8 cellular contexts compared by ENCODE assay signal in genomic region chr17:68511254-68511670, GRCh38. TPM values are rescaled to one million over a fixed set of nuclear protein-coding genes. Genes with fewer than 3 reads are reported as not detected.
DNase-seq lines count a peak whose midpoint lies in the region; ATAC-seq and TF ChIP-seq lines count a peak whose summit lies in the region.

No MANE protein-coding gene starts in this region.

- H3K4me3 ChIP-seq in GM06990 (replicated peaks; ENCODE audit: low read depth, low read length): peak overlapping the region; percentile 94

- H3K4me3 Mint-ChIP-seq in dendritic cell treated with granulocyte-macrophage colony-stimulating factor and Interleukin-4, amounts not matched to agents 40 ng/mL and 50 ng/mL, for 4 days: peak overlapping the region; percentile 97
- H3K4me3 Mint-ChIP-seq in natural killer cell: peak overlapping the region; percentile 94

- DNase-seq in GM06990 (ENCODE audit: extremely low read depth, insufficient read length) (no peak), NCI-H2171 (lab: John Stamatoyannopoulos, UW) (peak; percentile 40), natural killer cell (no peak), GM20000 (ENCODE audit: low spot score) (no peak), hepatic stellate cell (ENCODE audit: low spot score) (no peak), AML-193 (lab: John Stamatoyannopoulos, UW) (no peak)

- peak overlapping the region; percentile 100 for H3K27ac Mint-ChIP-seq in dendritic cell treated with granulocyte-macrophage colony-stimulating factor and Interleukin-4, amounts not matched to agents 40 ng/mL and 50 ng/mL, for 4 days
- H3K27ac Mint-ChIP-seq in natural killer cell: peak overlapping the region; percentile 98

- ATAC-seq in natural killer cell: no peak
- no peak for ATAC-seq in GM19395 (IDR thresholded peaks at IDR 0.05; ENCODE audit: unreplicated experiment)

- no peaks in the 10 kb centered on the region for H3K9me3 Mint-ChIP-seq in dendritic cell treated with granulocyte-macrophage colony-stimulating factor and Interleukin-4, amounts not matched to agents 40 ng/mL and 50 ng/mL, for 4 days
- no peaks in the 10 kb centered on the region for H3K9me3 Mint-ChIP-seq in natural killer cell

- H3K4me1 Mint-ChIP-seq in dendritic cell treated with granulocyte-macrophage colony-stimulating factor and Interleukin-4, amounts not matched to agents 40 ng/mL and 50 ng/mL, for 4 days (ENCODE audit: low read depth): peaks cover 71% of the 10 kb centered on the region
- peaks cover 68 to 70% of the 10 kb centered on the region in 2 donors for H3K4me1 Mint-ChIP-seq in natural killer cell

- H3K27me3 Mint-ChIP-seq in dendritic cell treated with granulocyte-macrophage colony-stimulating factor and Interleukin-4, amounts not matched to agents 40 ng/mL and 50 ng/mL, for 4 days: no peaks in the 10 kb centered on the region
- H3K27me3 Mint-ChIP-seq in natural killer cell (ENCODE audit: low read depth in 2 of 2): no peaks in the 10 kb centered on the region

- TF ChIP-seq CTCF in GM06990 (IDR thresholded peaks at IDR 0.05; ENCODE audit: insufficient read depth, low read length, poor library complexity, severe bottlenecking) (peak; percentile 19), natural killer cell (IDR thresholded peaks at IDR 0.05) (no peak), GM20000 (IDR thresholded peaks at IDR 0.05; ENCODE audit: extremely low read depth, missing control alignments) (no peak)

- H3K36me3 Mint-ChIP-seq in dendritic cell treated with granulocyte-macrophage colony-stimulating factor and Interleukin-4, amounts not matched to agents 40 ng/mL and 50 ng/mL, for 4 days (ENCODE audit: low read depth): peaks cover 37% of the 10 kb centered on the region
- H3K36me3 Mint-ChIP-seq in natural killer cell: peaks cover 13% of the 10 kb centered on the region

- H3K36me3 ChIP-seq in GM06990 (ENCODE audit: control insufficient read depth, insufficient read depth, low read length): no peaks in the 10 kb centered on the region

- intact Hi-C loops in dendritic cell treated with granulocyte-macrophage colony-stimulating factor and Interleukin-4, amounts not matched to agents 40 ng/mL and 50 ng/mL, for 4 days (cut with micrococcal nuclease): loop anchor here (5.0 kb wide), 1 partner anchor 44 kb away; no protein-coding TSS in a partner anchor
- intact Hi-C loops in natural killer cell (cut with micrococcal nuclease): loop anchor here (5.0 kb wide), 1 partner anchor 1264 kb away; the partner anchor contains the start of gene HELZ

- H3K27me3 ChIP-seq in GM06990 (replicated peaks; ENCODE audit: control insufficient read depth, insufficient read depth, low read length): no peaks in the 10 kb centered on the region

RNA-seq across cellular contexts. Expression of gene PRKAR1A, which starts 1.0 kb away (rescaled TPM):
- 100 to 1,000 TPM; 215 to 267 (median 234) TPM for total RNA-seq in natural killer cell

RNA-seq across cellular contexts. Expression of gene WIPI1, which starts 54.0 kb away (rescaled TPM):
- total RNA-seq in natural killer cell: 10 to 100 TPM; 29.0 to 41.4 (median 32.0) TPM
